ENCODE assay signal across 23 cellular contexts in genomic region chr2:217642944-217643343, GRCh38.
"Had no signal": no experiment of that assay in that cellular context is flagged by ENCODE, and none has a peak within 500 bp of the region (broad histone marks: within the 10 kb centered on the region; RNA-seq: fewer than 3 reads in every experiment).

No MANE protein-coding gene starts in this region.

- H3K9ac ChIP-seq: parathyroid adenoma, SK-N-SH had no signal

- H3K27ac ChIP-seq: coronary artery, neutrophil, parathyroid adenoma, suprapubic skin had no signal

- H3K27ac Mint-ChIP-seq: activated B cell treated with CpG ODN at 0.5 μM for 24 hours; activated CD4-positive, alpha-beta memory T cell treated with anti-CD3 and anti-CD28 coated beads for 36 hours; activated naive CD4-positive, alpha-beta T cell treated with anti-CD3 and anti-CD28 coated beads for 36 hours; activated naive CD8-positive, alpha-beta T cell treated with anti-CD3 and anti-CD28 coated beads, Interleukin-2, amount 50 U/mL, for 24 hours; activated T-helper 2 cell treated with anti-CD3 and anti-CD28 coated beads, Interferon-gamma antibody, Interleukin-2, Interleukin-4, amounts not matched to agents 10 μg/mL and 5 μg/mL and 100 μg/mL, durations not matched to agents 14 hours and 24 hours and 36 hours; brain; immature natural killer cell; naive thymus-derived CD8-positive, alpha-beta T cell; T-helper 2 cell treated with Interferon-gamma antibody and Interleukin-4, amounts not matched to agents 5 μg/mL and 100 μg/mL, for 36 hours; type B pancreatic cell had no signal

- H3K27me3 ChIP-seq: neutrophil, suprapubic skin had no signal

- H3K4me1 ChIP-seq: suprapubic skin had no signal

- H2AFZ ChIP-seq: parathyroid adenoma had no signal

- H3K4me3 Mint-ChIP-seq: activated B cell treated with CpG ODN at 0.5 μM for 24 hours; activated CD4-positive, alpha-beta memory T cell treated with anti-CD3 and anti-CD28 coated beads for 36 hours; activated naive CD4-positive, alpha-beta T cell treated with anti-CD3 and anti-CD28 coated beads for 36 hours; activated naive CD8-positive, alpha-beta T cell treated with anti-CD3 and anti-CD28 coated beads, Interleukin-2, amount 50 U/mL, for 24 hours; brain; immature natural killer cell; naive thymus-derived CD8-positive, alpha-beta T cell; T-helper 2 cell treated with Interferon-gamma antibody and Interleukin-4, amounts not matched to agents 5 μg/mL and 100 μg/mL, for 36 hours; type B pancreatic cell had no signal

- H3K27me3 Mint-ChIP-seq: activated CD4-positive, alpha-beta memory T cell treated with anti-CD3 and anti-CD28 coated beads for 36 hours; brain; naive thymus-derived CD8-positive, alpha-beta T cell had no signal

- H3K4me2 ChIP-seq: SK-N-SH had no signal

- FAIRE-seq: endometrium had no signal

- H3K9me3 Mint-ChIP-seq: activated B cell treated with CpG ODN at 0.5 μM for 24 hours; activated CD4-positive, alpha-beta memory T cell treated with anti-CD3 and anti-CD28 coated beads for 36 hours; activated naive CD4-positive, alpha-beta T cell treated with anti-CD3 and anti-CD28 coated beads for 36 hours; activated naive CD8-positive, alpha-beta T cell treated with anti-CD3 and anti-CD28 coated beads, Interleukin-2, amount 50 U/mL, for 24 hours; activated T-helper 2 cell treated with anti-CD3 and anti-CD28 coated beads, Interferon-gamma antibody, Interleukin-2, Interleukin-4, amounts not matched to agents 10 μg/mL and 5 μg/mL and 100 μg/mL, durations not matched to agents 14 hours and 24 hours and 36 hours; immature natural killer cell; naive thymus-derived CD8-positive, alpha-beta T cell; T-helper 2 cell treated with Interferon-gamma antibody and Interleukin-4, amounts not matched to agents 5 μg/mL and 100 μg/mL, for 36 hours; type B pancreatic cell had no signal

- H3K9me3 ChIP-seq: neutrophil, SK-N-SH, suprapubic skin had no signal

- H3K36me3 ChIP-seq: neutrophil, suprapubic skin had no signal

- DNase-seq: activated B cell treated with CpG ODN at 0.5 μM for 24 hours; activated CD4-positive, alpha-beta memory T cell treated with anti-CD3 and anti-CD28 coated beads for 36 hours; activated CD4-positive, alpha-beta T cell treated with anti-CD3 and anti-CD28 coated beads for 4 hours; activated naive CD4-positive, alpha-beta T cell treated with anti-CD3 and anti-CD28 coated beads for 36 hours; activated naive CD8-positive, alpha-beta T cell treated with anti-CD3 and anti-CD28 coated beads, Interleukin-2, amount 50 U/mL, for 24 hours; activated T-cell treated with anti-CD3 and anti-CD28 coated beads, Interleukin-2, amount 50 U/mL, for 1 hour; anterior cingulate cortex; head of caudate nucleus; immature natural killer cell; mesendoderm; naive thymus-derived CD8-positive, alpha-beta T cell; SK-N-SH; stimulated activated CD4-positive, alpha-beta T cell treated with anti-CD3 and anti-CD28 coated beads, Interleukin-2, amount 100 ng/mL, for 24 hours; stimulated activated naive CD8-positive, alpha-beta T cell treated with anti-CD3 and anti-CD28 coated beads, Interleukin-15, Interleukin-2, amounts not matched to agents 100 U/mL and 50 U/mL, for 24 hours had no signal

- H3K36me3 Mint-ChIP-seq: activated CD4-positive, alpha-beta memory T cell treated with anti-CD3 and anti-CD28 coated beads for 36 hours; brain; immature natural killer cell; naive thymus-derived CD8-positive, alpha-beta T cell; type B pancreatic cell had no signal

- H3K4me3 ChIP-seq: coronary artery, suprapubic skin had no signal

- H3K4me1 Mint-ChIP-seq: activated B cell treated with CpG ODN at 0.5 μM for 24 hours; activated naive CD8-positive, alpha-beta T cell treated with anti-CD3 and anti-CD28 coated beads, Interleukin-2, amount 50 U/mL, for 24 hours; immature natural killer cell had no signal
